In the genomic region with DNA sequence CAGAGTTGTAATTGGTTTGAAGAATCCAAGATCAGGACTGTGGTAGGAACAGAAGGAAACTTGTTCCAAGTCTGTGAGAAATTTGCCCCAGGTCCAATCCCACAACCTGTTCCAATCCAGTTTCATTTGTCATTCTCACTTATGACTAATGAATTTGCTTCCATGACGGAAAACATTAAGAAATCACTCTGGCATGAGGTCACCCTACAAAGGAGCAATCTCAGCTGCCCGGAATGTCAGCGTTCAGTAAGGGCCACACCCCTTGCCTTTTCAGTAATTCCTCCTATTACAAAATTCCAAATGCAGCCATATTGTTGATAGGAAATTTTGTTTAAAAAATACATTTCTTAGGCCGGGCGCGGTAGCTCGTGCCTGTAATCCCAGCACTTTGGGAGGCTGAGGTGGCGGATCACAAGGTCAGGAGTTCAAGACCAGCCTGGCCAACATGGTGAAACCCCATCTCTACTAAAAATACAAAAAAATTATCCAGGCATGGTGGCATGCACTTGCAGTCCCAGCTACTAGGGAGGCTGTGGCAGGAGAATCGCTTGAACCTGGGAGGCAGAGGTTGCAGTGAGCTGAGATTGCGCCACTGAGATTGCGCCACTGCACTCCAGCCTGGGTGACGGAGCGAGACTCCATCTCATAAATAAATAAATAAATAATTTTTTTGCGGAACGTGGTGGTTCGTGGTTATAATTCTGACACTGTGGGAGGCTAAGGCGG, we compare ENCODE assay signal across 8 cellular contexts. TPM values are rescaled to one million over a fixed set of nuclear protein-coding genes. Genes with fewer than 3 reads are reported as not detected.
DNase-seq lines count a peak whose midpoint lies in the region; ATAC-seq and TF ChIP-seq lines count a peak whose summit lies in the region.
"Not testable (repeated sequence)": the region's sequence is repeated elsewhere in the genome, so short reads cannot be mapped to it uniquely, and the experiment has no call there.

No MANE protein-coding gene starts in this region.

- not testable (repeated sequence) for H3K4me3 ChIP-seq in fibroblast of pulmonary artery (replicated peaks; ENCODE audit: low read depth, low read length); upper lobe of right lung

- not testable (repeated sequence) for H3K27me3 Mint-ChIP-seq in MCF 10A (ENCODE audit: insufficient read depth, unreplicated experiment)

- peak; percentile 78 for ATAC-seq in left colon
- peak; percentile 85 for ATAC-seq in upper lobe of right lung

- H3K36me3 ChIP-seq in upper lobe of right lung = not testable (repeated sequence)

- in situ Hi-C loops in Caki2 (cut with HindIII; ENCODE audit: low pct_unique_long_range_greater_than_20kb, low sequenced_read_pairs) = not testable (repeated sequence)

- CTCF ChIA-PET in RWPE1 (lab: Yijun Ruan, JAX) = interaction anchor here (0.6 to 0.7 kb wide), 2 partner anchors 33 to 1129 kb away, joined by 3 to 4 read pairs; no protein-coding TSS in a partner anchor
- CTCF ChIA-PET in MCF 10A (lab: Yijun Ruan, JAX) = not testable (repeated sequence)

- not testable (repeated sequence) for H3K4me3 Mint-ChIP-seq in MCF 10A (ENCODE audit: unreplicated experiment)

- POLR2A ChIA-PET in RWPE1 (lab: Yijun Ruan, JAX; ENCODE audit: low non-redundant PET) = not testable (repeated sequence)
- POLR2A ChIA-PET in MCF 10A (lab: Yijun Ruan, JAX) = interaction anchor here (0.7 to 4.2 kb wide), 16 partner anchors 9 to 110 kb away, joined by 3 to 53 read pairs (median 4); a partner anchor contains a TSS

- DNase-seq in Caki2 (ENCODE audit: low read depth) (peak; percentile 92), HT1080 (ENCODE audit: low read depth) (peak; percentile 95), RWPE1 (ENCODE audit: low spot score) (peak; percentile 95), MCF 10A (ENCODE audit: unreplicated experiment) (peak; percentile 98), fibroblast of pulmonary artery (ENCODE audit: low read depth) (peak; percentile 98), posterior vena cava (ENCODE audit: low spot score) (peak; percentile 80), upper lobe of right lung (peak; percentile 74)
- DNase-seq in left colon = not testable (repeated sequence)

- not testable (repeated sequence) for TF ChIP-seq CTCF in RWPE1 (conservative IDR thresholded peaks at IDR 0.05; ENCODE audit: low read depth); MCF 10A (IDR thresholded peaks at IDR 0.05; ENCODE audit: unreplicated experiment); fibroblast of pulmonary artery (IDR thresholded peaks at IDR 0.05; ENCODE audit: low read length, missing control alignments); upper lobe of right lung (IDR thresholded peaks at IDR 0.05)

- not testable (repeated sequence) for H3K4me1 ChIP-seq in upper lobe of right lung

- H3K27me3 ChIP-seq in upper lobe of right lung = not testable (repeated sequence)

- BruUV-seq in MCF 10A (replicated peaks; lab: Mats Ljungman, UMichigan) = not testable (repeated sequence)

- peaks cover 11% of the 10 kb centered on the region for H3K36me3 Mint-ChIP-seq in MCF 10A (ENCODE audit: insufficient read depth, unreplicated experiment)

- H3K4me1 Mint-ChIP-seq in MCF 10A (ENCODE audit: insufficient read depth, unreplicated experiment) = not testable (repeated sequence)

- peak overlapping the region; percentile 91 for H3K27ac ChIP-seq in RWPE1
- H3K27ac ChIP-seq in upper lobe of right lung = peak overlapping the region; percentile 37

- peak overlapping the region; percentile 91 for H3K27ac Mint-ChIP-seq in MCF 10A (ENCODE audit: low read depth, unreplicated experiment)

- H3K9me3 ChIP-seq in upper lobe of right lung = not testable (repeated sequence)

- H3K9me3 Mint-ChIP-seq in MCF 10A (ENCODE audit: unreplicated experiment) = not testable (repeated sequence)

- intact Hi-C loops in MCF 10A (cut with micrococcal nuclease) = loop anchor here (1.0 kb wide), 1 partner anchor 43 kb away; no protein-coding TSS in a partner anchor
- intact Hi-C loops in left colon (cut with DNase I, micrococcal nuclease); posterior vena cava (cut with DNase I); upper lobe of right lung (cut with DNase I): not testable (repeated sequence)

RNA-seq across cellular contexts. Expression of a gene that starts 36.3 kb away (rescaled TPM):
- 12.9 and 16.5 TPM in 2 replicates for total RNA-seq in Caki2 (2014; rRNA removed; shearing (Covaris generic); ENCODE audit: low replicate concordance)
- 15.9 and 19.6 TPM in 2 replicates for total RNA-seq in HT1080 (2014; rRNA removed; shearing (Covaris generic))
- 17.6 and 18.5 TPM in 2 replicates for polyA plus RNA-seq in HT1080 (2015; cell fraction: cytosol; rRNA removed)
- 63.9 and 65.8 TPM in 2 replicates for polyA plus RNA-seq in HT1080 (2015; cell fraction: nucleus; rRNA removed)
- 33.4 and 41.8 TPM in 2 replicates for total RNA-seq in MCF 10A (2022)
- 10 to 100 TPM; 18.7 to 20.0 TPM for total RNA-seq in left colon
- total RNA-seq in posterior vena cava = 10 to 100 TPM; 15.9 to 16.8 TPM
- total RNA-seq in upper lobe of right lung = 21.2 TPM

RNA-seq across cellular contexts. Expression of a gene that starts 42.0 kb away (rescaled TPM):
- 26.9 and 28.4 TPM in 2 replicates for total RNA-seq in Caki2 (2014; rRNA removed; shearing (Covaris generic); ENCODE audit: low replicate concordance)
- 24.1 and 26.6 TPM in 2 replicates for total RNA-seq in HT1080 (2014; rRNA removed; shearing (Covaris generic))
- 22.7 and 28.3 TPM in 2 replicates for polyA plus RNA-seq in HT1080 (2015; cell fraction: cytosol; rRNA removed)
- polyA plus RNA-seq in HT1080 (2015; cell fraction: nucleus; rRNA removed) = 43.7 and 48.1 TPM in 2 replicates
- total RNA-seq in MCF 10A (2022) = 92.6 and 115 TPM in 2 replicates
- 10 to 100 TPM; 53.8 to 57.5 TPM for total RNA-seq in left colon
- 100 to 1,000 TPM; 141 to 226 TPM for total RNA-seq in posterior vena cava
- 108 TPM for total RNA-seq in upper lobe of right lung
